27 cellular contexts compared by ENCODE assay signal in the genomic region with DNA sequence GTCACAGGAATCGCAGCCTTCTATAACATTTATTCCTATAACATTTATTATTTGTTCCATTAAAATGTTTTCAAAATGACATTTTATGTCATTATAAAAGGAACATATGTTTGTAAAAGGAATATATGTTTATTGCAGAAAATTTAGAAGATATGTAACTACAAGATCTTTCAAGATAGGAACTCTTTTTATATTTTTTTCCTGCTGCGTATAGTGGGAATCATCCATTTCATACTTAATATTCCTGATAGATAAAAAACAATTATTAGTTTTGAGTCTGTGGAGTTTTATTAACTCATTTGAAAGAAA.
"Had no signal": no experiment of that assay in that cellular context is flagged by ENCODE, and none has a peak within 500 bp of the region (broad histone marks: within the 10 kb centered on the region; RNA-seq: fewer than 3 reads in every experiment).

No MANE protein-coding gene starts in this region.

- H2AFZ ChIP-seq: parathyroid adenoma had no signal

- H3K4me1 ChIP-seq: uterus had no signal

- H3K9me3 Mint-ChIP-seq: natural killer cell treated with Interleukin-12 subunit alpha and Interleukin-12 subunit beta and Interleukin-15 and Interleukin-18, amount 100 ng/mL, for 72 hours had no signal

- H3K27me3 Mint-ChIP-seq: naive B cell; natural killer cell treated with Interleukin-12 subunit alpha and Interleukin-12 subunit beta and Interleukin-15 and Interleukin-18, amount 100 ng/mL, for 72 hours; progenitor cell of endocrine pancreas; stimulated activated naive B cell treated with anti-CD40 and anti-IgM and Interleukin-4, amounts not matched to agents 10 μg/mL and 1 μg/mL and 100 μg/mL, for 72 hours; stimulated activated naive CD8-positive, alpha-beta T cell treated with anti-CD3 and anti-CD28 coated beads, Interleukin-15, Interleukin-2, amounts not matched to agents 100 ng/mL and 50 ng/mL, for 24 hours had no signal

- H3K27me3 ChIP-seq: esophagus muscularis mucosa, neutrophil, right lobe of liver, tibial nerve, upper lobe of right lung, uterus had no signal

- DNase-seq: effector CD8-positive, alpha-beta T cell; endodermal cell; foreskin melanocyte; mesenchymal stem cell; mucosa of descending colon; naive B cell; small intestine; stimulated activated CD4-positive, alpha-beta T cell treated with anti-CD3 and anti-CD28 coated beads, Interleukin-15, amount 100 ng/mL, for 24 hours; stimulated activated CD4-positive, alpha-beta T cell treated with anti-CD3 and anti-CD28 coated beads, Interleukin-2, amount 100 ng/mL, for 48 hours; stimulated activated naive B cell treated with anti-CD40 and anti-IgM and Interleukin-4, amounts not matched to agents 10 μg/mL and 1 μg/mL and 100 μg/mL, for 72 hours; upper lobe of right lung; uterus had no signal

- ATAC-seq: mucosa of descending colon; natural killer cell treated with Interleukin-12 subunit alpha and Interleukin-12 subunit beta and Interleukin-15 and Interleukin-18, amount 100 ng/mL, for 72 hours; stimulated activated naive B cell treated with anti-CD40 and anti-IgM and Interleukin-4, amounts not matched to agents 10 μg/mL and 1 μg/mL and 100 μg/mL, for 72 hours; upper lobe of right lung had no signal

- H3K27ac Mint-ChIP-seq: endodermal cell; mesothelial cell of epicardium; natural killer cell treated with Interleukin-12 subunit alpha and Interleukin-12 subunit beta and Interleukin-15 and Interleukin-18, amount 100 ng/mL, for 72 hours; progenitor cell of endocrine pancreas; stimulated activated naive B cell treated with anti-CD40 and anti-IgM and Interleukin-4, amounts not matched to agents 10 μg/mL and 1 μg/mL and 100 μg/mL, for 72 hours; stimulated activated naive CD8-positive, alpha-beta T cell treated with anti-CD3 and anti-CD28 coated beads, Interleukin-15, Interleukin-2, amounts not matched to agents 100 ng/mL and 50 ng/mL, for 24 hours had no signal

- H3K36me3 ChIP-seq: esophagus muscularis mucosa, neutrophil, right lobe of liver, thoracic aorta, tibial nerve, upper lobe of right lung, uterus had no signal

- FAIRE-seq: colon, endothelial cell of umbilical vein, keratinocyte, small intestine had no signal

- H3K4me3 ChIP-seq: esophagus muscularis mucosa, lung, mucosa of descending colon, right lobe of liver, thoracic aorta, tibial nerve, upper lobe of right lung, uterus had no signal

- H3K4me3 Mint-ChIP-seq: endodermal cell; mesothelial cell of epicardium; natural killer cell treated with Interleukin-12 subunit alpha and Interleukin-12 subunit beta and Interleukin-15 and Interleukin-18, amount 100 ng/mL, for 72 hours; neural crest cell; stimulated activated naive B cell treated with anti-CD40 and anti-IgM and Interleukin-4, amounts not matched to agents 10 μg/mL and 1 μg/mL and 100 μg/mL, for 72 hours; stimulated activated naive CD8-positive, alpha-beta T cell treated with anti-CD3 and anti-CD28 coated beads, Interleukin-15, Interleukin-2, amounts not matched to agents 100 ng/mL and 50 ng/mL, for 24 hours had no signal

- H3K27ac ChIP-seq: esophagus muscularis mucosa, parathyroid adenoma, right lobe of liver, thoracic aorta, tibial nerve, upper lobe of right lung, uterus had no signal

- H3K9me3 ChIP-seq: neutrophil, uterus had no signal

- H3K9ac ChIP-seq: parathyroid adenoma had no signal
